8 cellular contexts compared by ENCODE assay signal in the genomic region with DNA sequence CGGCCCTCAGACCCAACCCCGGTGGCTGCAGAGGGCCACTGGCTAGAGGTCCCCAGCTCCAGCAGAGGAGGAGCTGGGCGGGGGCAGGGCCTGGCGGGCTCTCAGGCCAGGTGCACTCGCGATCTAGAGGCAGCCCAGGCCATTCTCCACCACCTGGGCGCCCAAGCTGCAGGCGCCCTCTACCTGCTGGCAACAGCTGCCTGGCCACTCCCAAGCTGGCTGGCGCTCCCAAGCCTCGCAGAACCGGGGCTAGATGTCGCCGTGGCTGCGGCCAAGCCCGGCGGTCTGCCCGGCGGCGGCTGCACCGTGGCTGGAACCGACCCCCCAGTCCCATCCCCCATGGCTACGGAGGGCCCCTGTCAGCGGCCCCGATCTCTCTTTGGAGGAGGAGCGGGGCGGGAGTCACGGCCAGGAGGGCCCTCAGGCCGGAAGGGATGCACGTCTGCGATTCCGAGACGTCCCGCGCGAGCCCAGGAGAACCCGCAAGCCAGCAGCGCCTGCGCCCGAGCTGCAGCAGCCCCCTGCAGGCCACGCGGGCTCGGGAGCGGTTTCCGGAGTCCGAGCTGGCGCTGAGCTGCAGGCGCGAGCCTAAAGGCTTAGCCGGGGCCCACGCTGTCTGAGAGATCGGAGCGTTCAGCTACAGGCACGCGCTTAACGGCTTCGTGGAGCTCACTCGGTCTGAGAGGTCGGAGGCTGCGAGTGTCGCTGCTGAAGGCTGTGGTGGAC. TPM values are rescaled to one million over a fixed set of nuclear protein-coding genes. Genes with fewer than 3 reads are reported as not detected.
DNase-seq lines count a peak whose midpoint lies in the region; ATAC-seq and TF ChIP-seq lines count a peak whose summit lies in the region.

No MANE protein-coding gene starts in this region.

- H3K36me3 ChIP-seq in BLaER1 (no peaks in the 10 kb centered on the region), H7 (replicated peaks; ENCODE audit: control insufficient read depth, insufficient read depth, low read length) (no peaks in the 10 kb centered on the region), upper lobe of left lung (no peaks in the 10 kb centered on the region)

- peak overlapping the region; percentile 55 for H3K4me3 ChIP-seq in BLaER1
- peak overlapping the region; percentile 61 for H3K4me3 ChIP-seq in H7 (ENCODE audit: insufficient read depth, low read depth, low read length)
- peak overlapping the region; percentile 17 for H3K4me3 ChIP-seq in fibroblast of pulmonary artery (replicated peaks; ENCODE audit: low read depth, low read length)
- H3K4me3 ChIP-seq in upper lobe of left lung: peak overlapping the region in 2 of 4 donors; percentile 31 to 33

- 0 to 3% methylated on average over 18 to 27 of the region's 60 CpGs for WGBS in upper lobe of left lung, 2 donors

- peaks cover 39% of the 10 kb centered on the region for H4K20me1 ChIP-seq in BLaER1

- DNase-seq in H7: peak; percentile 88
- peak; percentile 72 for DNase-seq in NCI-H774 (lab: John Stamatoyannopoulos, UW)
- peak; percentile 43 for DNase-seq in activated T-helper 2 cell treated with anti-CD3 and anti-CD28 coated beads, Interferon-gamma antibody, Interleukin-2, Interleukin-4, amounts not matched to agents 10 μg/mL and 5 μg/mL and 100 μg/mL, durations not matched to agents 14 hours and 24 hours and 36 hours (ENCODE audit: low spot score)
- DNase-seq in fibroblast of pulmonary artery (ENCODE audit: low read depth): peak; percentile 77
- peak; percentile 76 for DNase-seq in neural crest cell (ENCODE audit: low read depth, low spot score)
- DNase-seq in upper lobe of left lung: peak; percentile 67 to 93

- peak; percentile 80 to 90 for ATAC-seq in upper lobe of left lung (ENCODE audit: low FRiP score in 2 of 2)
- no peak for ATAC-seq in HG03565 (IDR thresholded peaks at IDR 0.05; ENCODE audit: unreplicated experiment)

- no peak for TF ChIP-seq POLR2A in upper lobe of left lung (IDR thresholded peaks at IDR 0.05)

- no peaks in the 10 kb centered on the region for H3K36me3 Mint-ChIP-seq in activated T-helper 2 cell treated with anti-CD3 and anti-CD28 coated beads, Interferon-gamma antibody, Interleukin-2, Interleukin-4, amounts not matched to agents 10 μg/mL and 5 μg/mL and 100 μg/mL, durations not matched to agents 14 hours and 24 hours and 36 hours (ENCODE audit: low read depth)
- no peaks in the 10 kb centered on the region for H3K36me3 Mint-ChIP-seq in neural crest cell (ENCODE audit: low read depth)

- no peaks in the 10 kb centered on the region for H3K9me3 Mint-ChIP-seq in activated T-helper 2 cell treated with anti-CD3 and anti-CD28 coated beads, Interferon-gamma antibody, Interleukin-2, Interleukin-4, amounts not matched to agents 10 μg/mL and 5 μg/mL and 100 μg/mL, durations not matched to agents 14 hours and 24 hours and 36 hours
- no peaks in the 10 kb centered on the region for H3K9me3 Mint-ChIP-seq in neural crest cell

- intact Hi-C loops in activated T-helper 2 cell treated with anti-CD3 and anti-CD28 coated beads, Interferon-gamma antibody, Interleukin-2, Interleukin-4, amounts not matched to agents 10 μg/mL and 5 μg/mL and 100 μg/mL, durations not matched to agents 14 hours and 24 hours and 36 hours (cut with micrococcal nuclease): loop anchor here (10.0 kb wide), 1 partner anchor 1136 kb away; no protein-coding TSS in a partner anchor

- H3K4me3 Mint-ChIP-seq in activated T-helper 2 cell treated with anti-CD3 and anti-CD28 coated beads, Interferon-gamma antibody, Interleukin-2, Interleukin-4, amounts not matched to agents 10 μg/mL and 5 μg/mL and 100 μg/mL, durations not matched to agents 14 hours and 24 hours and 36 hours (ENCODE audit: low read depth): peak overlapping the region; percentile 76
- peak overlapping the region; percentile 84 for H3K4me3 Mint-ChIP-seq in neural crest cell

- H3K27me3 Mint-ChIP-seq in activated T-helper 2 cell treated with anti-CD3 and anti-CD28 coated beads, Interferon-gamma antibody, Interleukin-2, Interleukin-4, amounts not matched to agents 10 μg/mL and 5 μg/mL and 100 μg/mL, durations not matched to agents 14 hours and 24 hours and 36 hours (ENCODE audit: low read depth): peaks cover 56% of the 10 kb centered on the region
- peaks cover 81% of the 10 kb centered on the region for H3K27me3 Mint-ChIP-seq in neural crest cell (ENCODE audit: low read depth)

- H3K4me1 ChIP-seq in BLaER1: peaks cover 25% of the 10 kb centered on the region
- H3K4me1 ChIP-seq in upper lobe of left lung: peaks cover 24 to 34% (median 29%) of the 10 kb centered on the region in 4 donors

- peak overlapping the region; percentile 81 for H3K4me2 ChIP-seq in BLaER1

- H3K9me3 ChIP-seq in BLaER1: 0 out of 2 replicates have a peak, but pooled peaks cover 6% of the 10 kb centered on the region
- no peaks in the 10 kb centered on the region for H3K9me3 ChIP-seq in upper lobe of left lung

- no peak overlapping the region for H3K27ac Mint-ChIP-seq in activated T-helper 2 cell treated with anti-CD3 and anti-CD28 coated beads, Interferon-gamma antibody, Interleukin-2, Interleukin-4, amounts not matched to agents 10 μg/mL and 5 μg/mL and 100 μg/mL, durations not matched to agents 14 hours and 24 hours and 36 hours
- H3K27ac Mint-ChIP-seq in neural crest cell (ENCODE audit: unreplicated experiment): no peak overlapping the region

- peaks cover 74% of the 10 kb centered on the region for H3K27me3 ChIP-seq in BLaER1
- peaks cover 53% of the 10 kb centered on the region for H3K27me3 ChIP-seq in H7 (ENCODE audit: control insufficient read depth, insufficient read depth, low read length)
- H3K27me3 ChIP-seq in upper lobe of left lung: peaks cover 2 to 47% (median 38%) of the 10 kb centered on the region in 4 donors

- no peak overlapping the region for H3K9ac ChIP-seq in BLaER1

- peaks cover 6% of the 10 kb centered on the region for H3K4me1 Mint-ChIP-seq in activated T-helper 2 cell treated with anti-CD3 and anti-CD28 coated beads, Interferon-gamma antibody, Interleukin-2, Interleukin-4, amounts not matched to agents 10 μg/mL and 5 μg/mL and 100 μg/mL, durations not matched to agents 14 hours and 24 hours and 36 hours (ENCODE audit: low read depth)
- H3K4me1 Mint-ChIP-seq in neural crest cell: peaks cover 8% of the 10 kb centered on the region

- TF ChIP-seq CTCF in fibroblast of pulmonary artery (IDR thresholded peaks at IDR 0.05; ENCODE audit: low read length, missing control alignments): peak; percentile 27
- TF ChIP-seq CTCF in neural crest cell (conservative IDR thresholded peaks at IDR 0.05): peak; percentile 53
- TF ChIP-seq CTCF in upper lobe of left lung (IDR thresholded peaks at IDR 0.05): peak in 5 of 6 experiments; percentile 17 to 67 (median 31)

- H3K27ac ChIP-seq in BLaER1 (no peak overlapping the region), upper lobe of left lung (no peak overlapping the region)

- no peak for TF ChIP-seq EP300 in upper lobe of left lung (IDR thresholded peaks at IDR 0.05)

RNA-seq across cellular contexts. Expression of a gene that starts 44.3 kb away (rescaled TPM):
- total RNA-seq in H7 (2014; rRNA removed; shearing (Covaris generic)): 34.3 and 42.2 TPM in 2 replicates
- total RNA-seq in activated T-helper 2 cell treated with anti-CD3 and anti-CD28 coated beads, Interferon-gamma antibody, Interleukin-2, Interleukin-4, amounts not matched to agents 10 μg/mL and 5 μg/mL and 100 μg/mL, durations not matched to agents 14 hours and 24 hours and 36 hours: 22.8 and 23.6 TPM in 2 replicates
- total RNA-seq in neural crest cell (41.3 and 41.5 TPM in 2 replicates), upper lobe of left lung (10 to 100 TPM; 33.8 to 50.1 (median 45.1) TPM)
